ENCODE assay signal across 12 cellular contexts in genomic region chr3:172065534-172065933, GRCh38. TPM values are rescaled to one million over a fixed set of nuclear protein-coding genes. Genes with fewer than 3 reads are reported as not detected.
A peak's percentile ranks its signal among the peaks of the same experiment; 100 is the strongest.
DNase-seq lines count a peak whose midpoint lies in the region; ATAC-seq, FAIRE-seq and TF ChIP-seq lines count a peak whose summit lies in the region.
"Had no signal": no experiment of that assay in that cellular context is flagged by ENCODE, and none has a peak within 500 bp of the region (broad histone marks: within the 10 kb centered on the region; RNA-seq: fewer than 3 reads in every experiment).

No MANE protein-coding gene starts in this region.

- H3K4me1 ChIP-seq in left ventricle myocardium inferior (peaks cover 98% of the 10 kb centered on the region), right cardiac atrium (ENCODE audit: control insufficient read depth, insufficient read depth, low read length) (peaks cover 15% of the 10 kb centered on the region), esophagus muscularis mucosa (peaks cover 61 to 90% (median 88%) of the 10 kb centered on the region in 4 donors)

- 2% methylated on average over 1 of the region's 1 CpG for WGBS in right cardiac atrium
- WGBS in esophagus muscularis mucosa: 0% methylated on average over 1 of the region's 1 CpG

- H3K9me3 ChIP-seq in left ventricle myocardium inferior (replicated peaks) (no peaks in the 10 kb centered on the region), right cardiac atrium (ENCODE audit: control insufficient read depth, low read length) (no peaks in the 10 kb centered on the region), esophagus muscularis mucosa (no peaks in the 10 kb centered on the region)
- H3K9me3 ChIP-seq: ascending aorta had no signal

- intact Hi-C loops in left ventricle myocardium inferior (cut with micrococcal nuclease) (no loop called here), right cardiac atrium (cut with DNase I) (no loop called here), left colon (cut with DNase I, micrococcal nuclease) (no loop called here), esophagus muscularis mucosa (cut with DNase I) (loop anchor here (10.0 kb wide), 1 partner anchor 251 kb away; the partner anchor contains the start of gene PLD1)

- no peak for TF ChIP-seq POLR2A in esophagus muscularis mucosa (IDR thresholded peaks at IDR 0.05; ENCODE audit: low read depth)

- no peak for ATAC-seq in right cardiac atrium
- ATAC-seq in left colon: peak; percentile 33

- peak overlapping the region; percentile 32 for H3K27ac ChIP-seq in left ventricle myocardium inferior (replicated peaks)
- no peak overlapping the region for H3K27ac ChIP-seq in right cardiac atrium (ENCODE audit: low read length)
- peak overlapping the region in 1 of 4 donors; percentile 40 for H3K27ac ChIP-seq in esophagus muscularis mucosa (replicated peaks in 1 of 4)

- TF ChIP-seq EP300 in esophagus muscularis mucosa (IDR thresholded peaks at IDR 0.05): no peak

- DNase-seq in left ventricle myocardium inferior: no peak
- DNase-seq in right cardiac atrium: no peak
- DNase-seq in amniotic stem cell (lab: John Stamatoyannopoulos, UW): peak; percentile 16
- DNase-seq in left colon: no peak
- DNase-seq in frontal cortex (ENCODE audit: low spot score in 2 of 2): no peak
- no peak for DNase-seq in SKM-1 treated with dmso at 0.1 percent for 144 hours (lab: John Stamatoyannopoulos, UW; ENCODE audit: unreplicated experiment)
- no peak for DNase-seq in activated CD8-positive, alpha-beta memory T cell treated with anti-CD3 and anti-CD28 coated beads, Interleukin-2, amount 50 U/mL, for 4 hours
- no peak for DNase-seq in esophagus muscularis mucosa (ENCODE audit: extremely low spot score)
- DNase-seq: NCI-H526, small intestine, substantia nigra had no signal

- H3K36me3 ChIP-seq in left ventricle myocardium inferior (no peaks in the 10 kb centered on the region), esophagus muscularis mucosa (no peaks in the 10 kb centered on the region)
- H3K36me3 ChIP-seq: ascending aorta had no signal

- H3K4me3 ChIP-seq in left ventricle myocardium inferior (no peak overlapping the region), right cardiac atrium (ENCODE audit: low read length) (no peak overlapping the region), esophagus muscularis mucosa (no peak overlapping the region)
- H3K4me3 ChIP-seq: ascending aorta had no signal

- no peak for FAIRE-seq in frontal cortex (lab: Jason Lieb, UNC)
- FAIRE-seq: small intestine had no signal

- no peak for TF ChIP-seq CTCF in left ventricle myocardium inferior (IDR thresholded peaks at IDR 0.05; ENCODE audit: borderline replicate concordance)
- TF ChIP-seq CTCF in esophagus muscularis mucosa (IDR thresholded peaks at IDR 0.05): no peak

- H3K27me3 ChIP-seq in left ventricle myocardium inferior (ENCODE audit: low read depth): no peaks in the 10 kb centered on the region
- H3K27me3 ChIP-seq in right cardiac atrium (ENCODE audit: control insufficient read depth, insufficient read depth): no peaks in the 10 kb centered on the region
- no peaks in the 10 kb centered on the region for H3K27me3 ChIP-seq in esophagus muscularis mucosa
- H3K27me3 ChIP-seq: ascending aorta had no signal

RNA-seq across cellular contexts. Expression of gene FNDC3B, which starts 26.2 kb away (rescaled TPM):
- total RNA-seq in left ventricle myocardium inferior (75.7 TPM), right cardiac atrium (100 to 1,000 TPM in 1 of 4 donors, 10 to 100 TPM in 3; 82.9 to 117 (median 84.9) TPM), left colon (100 to 1,000 TPM; 100 to 113 TPM), frontal cortex (14.7 TPM), esophagus muscularis mucosa (10 to 100 TPM; 59.8 to 72.6 (median 65.6) TPM)
- 15.8 TPM for polyA plus RNA-seq in right cardiac atrium
